1 cellular context compared by ENCODE assay signal in the genomic region with DNA sequence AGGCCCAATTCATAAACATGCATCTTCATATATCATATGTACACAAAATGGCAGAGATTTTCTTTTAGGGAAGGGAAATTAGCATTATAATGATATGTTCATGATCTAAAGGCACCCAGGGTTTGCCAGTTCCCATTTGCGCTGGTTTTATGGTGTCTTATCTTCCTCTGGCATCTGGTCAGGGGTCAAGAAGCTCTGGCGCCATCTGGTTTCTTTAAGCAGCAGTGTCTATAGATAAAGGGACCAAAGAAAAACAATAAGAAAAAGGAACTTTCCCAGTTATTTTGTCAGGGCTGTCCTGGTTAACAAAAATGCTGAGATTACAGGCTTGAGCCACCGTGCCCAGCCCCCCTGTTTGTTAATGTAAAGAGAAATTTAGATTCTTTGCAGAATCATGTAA.
TF ChIP-seq lines count a peak whose summit lies in the region.

No MANE protein-coding gene starts in this region.

TF ChIP-seq in K562, 482 proteins besides CTCF, POLR2A, EP300 and RAD21 (continued from another document and continues in another):
- TF ChIP-seq ETV6 (IDR thresholded peaks at IDR 0.05; ENCODE audit: borderline replicate concordance in 1 of 2, low read depth in 2 of 2, low read length in 1 of 2) = no peak
- no peak for TF ChIP-seq ETV6 (CRISPR knock-in tag; IDR thresholded peaks at IDR 0.05; ENCODE audit: borderline replicate concordance)
- TF ChIP-seq ZNF699 (CRISPR knock-in tag; IDR thresholded peaks at IDR 0.05; ENCODE audit: insufficient replicate concordance) = no peak
- TF ChIP-seq ZNF280A (IDR thresholded peaks at IDR 0.05; ENCODE audit: low read depth, partially characterized antibody) = no peak
- TF ChIP-seq ZNF12 (CRISPR knock-in tag; IDR thresholded peaks at IDR 0.05) = no peak
- TF ChIP-seq, protein P1, sequence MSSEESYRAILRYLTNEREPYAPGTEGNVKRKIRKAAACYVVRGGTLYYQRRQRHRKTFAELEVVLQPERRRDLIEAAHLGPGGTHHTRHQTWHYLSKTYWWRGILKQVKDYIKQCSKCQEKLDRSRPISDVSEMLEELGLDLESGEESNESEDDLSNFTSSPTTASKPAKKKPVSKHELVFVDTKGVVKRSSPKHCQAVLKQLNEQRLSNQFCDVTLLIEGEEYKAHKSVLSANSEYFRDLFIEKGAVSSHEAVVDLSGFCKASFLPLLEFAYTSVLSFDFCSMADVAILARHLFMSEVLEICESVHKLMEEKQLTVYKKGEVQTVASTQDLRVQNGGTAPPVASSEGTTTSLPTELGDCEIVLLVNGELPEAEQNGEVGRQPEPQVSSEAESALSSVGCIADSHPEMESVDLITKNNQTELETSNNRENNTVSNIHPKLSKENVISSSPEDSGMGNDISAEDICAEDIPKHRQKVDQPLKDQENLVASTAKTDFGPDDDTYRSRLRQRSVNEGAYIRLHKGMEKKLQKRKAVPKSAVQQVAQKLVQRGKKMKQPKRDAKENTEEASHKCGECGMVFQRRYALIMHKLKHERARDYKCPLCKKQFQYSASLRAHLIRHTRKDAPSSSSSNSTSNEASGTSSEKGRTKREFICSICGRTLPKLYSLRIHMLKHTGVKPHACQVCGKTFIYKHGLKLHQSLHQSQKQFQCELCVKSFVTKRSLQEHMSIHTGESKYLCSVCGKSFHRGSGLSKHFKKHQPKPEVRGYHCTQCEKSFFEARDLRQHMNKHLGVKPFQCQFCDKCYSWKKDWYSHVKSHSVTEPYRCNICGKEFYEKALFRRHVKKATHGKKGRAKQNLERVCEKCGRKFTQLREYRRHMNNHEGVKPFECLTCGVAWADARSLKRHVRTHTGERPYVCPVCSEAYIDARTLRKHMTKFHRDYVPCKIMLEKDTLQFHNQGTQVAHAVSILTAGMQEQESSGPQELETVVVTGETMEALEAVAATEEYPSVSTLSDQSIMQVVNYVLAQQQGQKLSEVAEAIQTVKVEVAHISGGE (CRISPR knock-in tag; IDR thresholded peaks at IDR 0.05) = peak in 1 of 3 experiments; percentile 86; a peak in 2 of 6 replicates
- TF ChIP-seq ZBTB49 (CRISPR knock-in tag; IDR thresholded peaks at IDR 0.05; ENCODE audit: borderline replicate concordance) = no peak
- no peak for TF ChIP-seq ZNF347 (CRISPR knock-in tag; IDR thresholded peaks at IDR 0.05; ENCODE audit: low read depth)
- TF ChIP-seq ZNF263 (CRISPR knock-in tag; IDR thresholded peaks at IDR 0.05; ENCODE audit: borderline replicate concordance) = no peak
- TF ChIP-seq ZNF445 (CRISPR knock-in tag; IDR thresholded peaks at IDR 0.05; ENCODE audit: low read depth) = no peak
- peak in 1 of 2 experiments; percentile 92; a peak in 2 of 4 replicates for TF ChIP-seq ZMIZ1 (IDR thresholded peaks at IDR 0.05; ENCODE audit: low read depth in 2 of 2, low read length in 2 of 2)
- no peak for TF ChIP-seq TRIM28 (IDR thresholded peaks at IDR 0.05)
- peak; percentile 94 for TF ChIP-seq TCF3 (CRISPR knock-in tag; IDR thresholded peaks at IDR 0.05)
- TF ChIP-seq E2F5 (CRISPR knock-in tag; IDR thresholded peaks at IDR 0.05) = no peak
- no peak for TF ChIP-seq TCF7 (IDR thresholded peaks at IDR 0.05; ENCODE audit: borderline replicate concordance)
- TF ChIP-seq NCOA2 (IDR thresholded peaks at IDR 0.05; ENCODE audit: partially characterized antibody in 2 of 2) = no peak
- no peak for TF ChIP-seq ZNF354B (CRISPR knock-in tag; IDR thresholded peaks at IDR 0.05)
- TF ChIP-seq ZNF609 (CRISPR knock-in tag; IDR thresholded peaks at IDR 0.05; ENCODE audit: borderline replicate concordance) = no peak
- TF ChIP-seq TCFL5 (CRISPR knock-in tag; conservative IDR thresholded peaks at IDR 0.05) = no peak
- no peak for TF ChIP-seq ZNF140 (CRISPR knock-in tag; IDR thresholded peaks at IDR 0.05)
- peak; percentile 89 for TF ChIP-seq CC2D1A (IDR thresholded peaks at IDR 0.05)
- TF ChIP-seq EHMT2 (IDR thresholded peaks at IDR 0.05) = no peak
- TF ChIP-seq ZNF121 (CRISPR knock-in tag; conservative IDR thresholded peaks at IDR 0.05) = no peak
- TF ChIP-seq HNRNPUL1 (IDR thresholded peaks at IDR 0.05; ENCODE audit: low read length) = no peak
- no peak for TF ChIP-seq ZNF124 (CRISPR knock-in tag; IDR thresholded peaks at IDR 0.05)
- no peak for TF ChIP-seq KLF1 (tag; IDR thresholded peaks at IDR 0.05)
- no peak for TF ChIP-seq BDP1 (IDR thresholded peaks at IDR 0.05; ENCODE audit: insufficient read depth, insufficient read length)
- peak; percentile 64; the same call in 1 of the 2 replicates for TF ChIP-seq ZNF644 (tag; IDR thresholded peaks at IDR 0.05; ENCODE audit: low read depth)
- TF ChIP-seq TEAD1 (CRISPR knock-in tag; IDR thresholded peaks at IDR 0.05) = no peak
- TF ChIP-seq ZEB2 (IDR thresholded peaks at IDR 0.05) = no peak
- TF ChIP-seq CCAR2 (IDR thresholded peaks at IDR 0.05; ENCODE audit: low read depth, low read length) = no peak
- TF ChIP-seq CBX1 (IDR thresholded peaks at IDR 0.05; ENCODE audit: low read depth) = no peak
- TF ChIP-seq PTBP1 (IDR thresholded peaks at IDR 0.05; ENCODE audit: low read depth, low read length) = no peak
- TF ChIP-seq IRF9 (tag; IDR thresholded peaks at IDR 0.05) = no peak
- TF ChIP-seq ATF7 (IDR thresholded peaks at IDR 0.05) = 0 out of 2 replicates have a peak, but pooled peaks have one; percentile 34
- TF ChIP-seq CBFA2T2 (conservative IDR thresholded peaks at IDR 0.05) = peak; percentile 95
- peak; percentile 80; the same call in 1 of the 2 replicates for TF ChIP-seq SMARCE1 (IDR thresholded peaks at IDR 0.05)
- TF ChIP-seq ERF (CRISPR knock-in tag; IDR thresholded peaks at IDR 0.05) = no peak
- TF ChIP-seq RCOR1 (IDR thresholded peaks at IDR 0.05; ENCODE audit: borderline replicate concordance in 1 of 2, low read depth in 2 of 2, low read length in 2 of 2) = peak; percentile 74 to 96; a peak in 3 of 4 replicates
- no peak for TF ChIP-seq FOXK1 (CRISPR knock-in tag; IDR thresholded peaks at IDR 0.05; ENCODE audit: borderline replicate concordance)
- no peak for TF ChIP-seq BRD9 (IDR thresholded peaks at IDR 0.05; ENCODE audit: low read depth, partially characterized antibody)
- TF ChIP-seq SMAD1 (IDR thresholded peaks at IDR 0.05; ENCODE audit: low read depth, low read length, partially characterized antibody) = peak; percentile 48
- TF ChIP-seq PPARD (CRISPR knock-in tag; IDR thresholded peaks at IDR 0.05) = no peak
- TF ChIP-seq NR2C2 (CRISPR knock-in tag; IDR thresholded peaks at IDR 0.05) = no peak
- TF ChIP-seq NR2C2 (tag; IDR thresholded peaks at IDR 0.05) = peak; percentile 90
- TF ChIP-seq ETS1 (conservative IDR thresholded peaks at IDR 0.05; ENCODE audit: control insufficient read depth, low read depth, low read length) = no peak
